ENCODE assay signal across 31 cellular contexts in the genomic region with DNA sequence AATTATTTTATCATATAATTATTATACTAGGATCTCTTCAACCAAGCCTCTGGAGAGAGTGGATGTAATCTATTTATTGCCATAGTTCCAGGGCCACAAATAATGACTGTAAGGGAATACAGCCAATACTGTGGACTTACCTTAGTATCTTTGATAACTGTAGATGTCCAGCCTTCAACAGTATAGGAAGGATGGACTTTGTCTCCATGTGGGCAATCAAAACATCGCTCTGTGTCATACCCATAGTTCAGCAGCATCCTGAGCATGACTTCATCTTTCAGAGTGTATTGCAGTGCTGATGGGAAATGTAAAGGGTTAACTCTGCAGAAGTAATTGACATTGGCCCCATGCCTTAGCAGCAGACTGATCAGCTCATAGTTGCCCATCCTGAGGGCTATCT. TPM values are rescaled to one million over a fixed set of nuclear protein-coding genes. Genes with fewer than 3 reads are reported as not detected.
"Had no signal": no experiment of that assay in that cellular context is flagged by ENCODE, and none has a peak within 500 bp of the region (broad histone marks: within the 10 kb centered on the region; RNA-seq: fewer than 3 reads in every experiment).

No MANE protein-coding gene starts in this region.

- DNase-seq: activated CD4-positive, alpha-beta T cell treated with anti-CD3 and anti-CD28 coated beads, Interleukin-2, amount 10 ng/mL, durations not matched to agents 24 days and 14 days; activated CD4-positive, alpha-beta T cell treated with anti-CD3 and anti-CD28 coated beads, Interleukin-2, amount 50 U/mL, for 4 hours; activated CD8-positive, alpha-beta T cell treated with anti-CD3 and anti-CD28 coated beads for 36 hours; activated effector memory CD4-positive, alpha-beta T cell treated with anti-CD3 and anti-CD28 coated beads, Interleukin-2, amount 50 U/mL, for 16 hours; activated naive CD4-positive, alpha-beta T cell; activated naive CD4-positive, alpha-beta T cell treated with anti-CD3 and anti-CD28 coated beads, Interleukin-2, amount 50 U/mL, for 16 hours; activated naive CD8-positive, alpha-beta T cell treated with anti-CD3 and anti-CD28 coated beads for 36 hours; activated T-cell treated with anti-CD3 and anti-CD28 coated beads, Interleukin-2, amount 50 U/mL, for 1 hour; activated T-cell treated with anti-CD3 and anti-CD28 coated beads, Interleukin-2, amount 50 U/mL, for 72 hours; amygdala; body of pancreas; NCI-H1105; NCI-H1417 treated with DMSO at 0.1 percent for 48 hours; NCI-H187 treated with DMSO at 0.1 percent for 48 hours; NCI-H2081; NCI-H2171 treated with DMSO at 0.1 percent for 48 hours; NCI-H2227 treated with DMSO at 0.1 percent for 48 hours; NCI-H446; NCI-H510A treated with DMSO at 0.1 percent for 48 hours; NCI-H526 treated with DMSO at 0.1 percent for 48 hours; NCI-H774; RPMI8226; SHP77 treated with DMSO at 0.1 percent for 48 hours; SK-N-SH had no signal

- ATAC-seq: activated CD8-positive, alpha-beta T cell treated with anti-CD3 and anti-CD28 coated beads for 36 hours; activated T-cell treated with anti-CD3 and anti-CD28 coated beads, Interleukin-2, amount 50 U/mL, for 72 hours; activated T-helper 17 cell treated with anti-CD3 and anti-CD28 coated beads, Interleukin-2, amount 50 U/mL, for 72 hours; body of pancreas; Panc1 had no signal

RNA-seq across cellular contexts. Expression of gene ASB14, which starts 14.2 kb away (rescaled TPM):
- total RNA-seq: activated CD4-positive, alpha-beta T cell treated with anti-CD3 and anti-CD28 coated beads, Interleukin-2, amount 10 ng/mL, durations not matched to agents 24 days and 14 days; activated CD8-positive, alpha-beta memory T cell treated with anti-CD3 and anti-CD28 coated beads for 36 hours; activated CD8-positive, alpha-beta T cell treated with anti-CD3 and anti-CD28 coated beads for 36 hours; activated naive CD8-positive, alpha-beta T cell treated with anti-CD3 and anti-CD28 coated beads for 36 hours; activated T-cell treated with anti-CD3 and anti-CD28 coated beads, Interleukin-2, amount 50 U/mL, for 72 hours; activated T-helper 17 cell treated with anti-CD3 and anti-CD28 coated beads, Interleukin-2, amount 50 U/mL, for 72 hours; astrocyte; body of pancreas; breast epithelium; MCF 10A; SJSA1 had no signal
